In genomic region chr4:74056114-74056857, GRCh38 we compare ENCODE assay signal across 15 cellular contexts. TPM values are rescaled to one million over a fixed set of nuclear protein-coding genes. Genes with fewer than 3 reads are reported as not detected.
DNase-seq lines count a peak whose midpoint lies in the region; ATAC-seq and TF ChIP-seq lines count a peak whose summit lies in the region.
"Had no signal": no experiment of that assay in that cellular context is flagged by ENCODE, and none has a peak within 500 bp of the region (broad histone marks: within the 10 kb centered on the region; RNA-seq: fewer than 3 reads in every experiment).

No MANE protein-coding gene starts in this region.

- CTCF ChIA-PET in Calu3 (lab: Charles Lee): interaction anchor here (0.7 to 1.1 kb wide), 4 partner anchors 11 to 58 kb away, joined by 3 to 6 read pairs (median 4); partner anchors contain the start of gene CXCL5

- H3K9me3 Mint-ChIP-seq in Calu3 (ENCODE audit: low read depth, unreplicated experiment) (no peaks in the 10 kb centered on the region), endothelial cell (ENCODE audit: unreplicated experiment) (no peaks in the 10 kb centered on the region)
- H3K9me3 Mint-ChIP-seq: memory B cell had no signal

- no peak overlapping the region for H3K9ac ChIP-seq in adipocyte (ENCODE audit: low read length)

- H3K9me3 ChIP-seq in adipocyte (ENCODE audit: control insufficient read depth, low read length) (no peaks in the 10 kb centered on the region), left lung (no peaks in the 10 kb centered on the region), gastroesophageal sphincter (no peaks in the 10 kb centered on the region)
- H3K9me3 ChIP-seq: gastrocnemius medialis, MG63 had no signal

- no TSS peak for BruUV-seq in Calu3 (replicated peaks; lab: Mats Ljungman, UMichigan)

- H3K4me1 Mint-ChIP-seq in Calu3 (ENCODE audit: low read depth, unreplicated experiment): peaks cover 7% of the 10 kb centered on the region
- H3K4me1 Mint-ChIP-seq in endothelial cell (ENCODE audit: unreplicated experiment): no peaks in the 10 kb centered on the region
- H3K4me1 Mint-ChIP-seq: memory B cell; stimulated activated memory B cell treated with anti-CD40 and anti-IgM and Interleukin-4, amounts not matched to agents 10 μg/mL and 1 μg/mL and 100 μg/mL, for 72 hours had no signal

- H3K27ac ChIP-seq in left lung (peak overlapping the region in 1 of 2 donors; percentile 58), gastroesophageal sphincter (no peak overlapping the region)
- H3K27ac ChIP-seq: gastrocnemius medialis, skin epidermis had no signal

- no peaks in the 10 kb centered on the region for H3K27me3 Mint-ChIP-seq in Calu3 (ENCODE audit: unreplicated experiment)
- no peaks in the 10 kb centered on the region for H3K27me3 Mint-ChIP-seq in endothelial cell (ENCODE audit: unreplicated experiment)
- H3K27me3 Mint-ChIP-seq: memory B cell had no signal

- peaks cover 15% of the 10 kb centered on the region for H3K4me1 ChIP-seq in adipocyte (ENCODE audit: control insufficient read depth, insufficient read depth, low read length)
- peaks cover 0 to 6% of the 10 kb centered on the region in 2 donors for H3K4me1 ChIP-seq in left lung
- no peaks in the 10 kb centered on the region for H3K4me1 ChIP-seq in gastroesophageal sphincter
- H3K4me1 ChIP-seq: gastrocnemius medialis had no signal

- no peak for DNase-seq in Calu3
- peak; percentile 63 for DNase-seq in M059J (ENCODE audit: low read depth)
- peak; percentile 28 for DNase-seq in adipocyte (ENCODE audit: low read depth)
- DNase-seq in left lung: no peak
- DNase-seq in endothelial cell (ENCODE audit: low spot score): no peak
- no peak for DNase-seq in omental fat pad (ENCODE audit: low spot score)
- DNase-seq in NCI-H128 (lab: John Stamatoyannopoulos, UW; ENCODE audit: unreplicated experiment): no peak
- DNase-seq: activated CD4-positive, alpha-beta memory T cell treated with anti-CD3 and anti-CD28 coated beads for 36 hours; amygdala; gastrocnemius medialis; MG63 had no signal

- no peak for TF ChIP-seq EP300 in gastroesophageal sphincter (IDR thresholded peaks at IDR 0.05)

- H3K27ac Mint-ChIP-seq in Calu3 (ENCODE audit: unreplicated experiment): peak overlapping the region; percentile 91
- no peak overlapping the region for H3K27ac Mint-ChIP-seq in endothelial cell (ENCODE audit: unreplicated experiment)
- H3K27ac Mint-ChIP-seq: activated CD4-positive, alpha-beta memory T cell treated with anti-CD3 and anti-CD28 coated beads for 36 hours; memory B cell; stimulated activated memory B cell treated with anti-CD40 and anti-IgM and Interleukin-4, amounts not matched to agents 10 μg/mL and 1 μg/mL and 100 μg/mL, for 72 hours had no signal

- H3K36me3 ChIP-seq in adipocyte (ENCODE audit: control insufficient read depth, insufficient read depth, low read length, severe bottlenecking) (no peaks in the 10 kb centered on the region), left lung (no peaks in the 10 kb centered on the region), gastroesophageal sphincter (no peaks in the 10 kb centered on the region)
- H3K36me3 ChIP-seq: gastrocnemius medialis, MG63 had no signal

- H3K4me3 ChIP-seq in adipocyte (ENCODE audit: low read length) (no peak overlapping the region), left lung (no peak overlapping the region), gastroesophageal sphincter (no peak overlapping the region)
- H3K4me3 ChIP-seq: gastrocnemius medialis, MG63, skin epidermis had no signal

- H3K36me3 Mint-ChIP-seq in Calu3 (ENCODE audit: insufficient read depth, unreplicated experiment): peaks cover 6% of the 10 kb centered on the region
- H3K36me3 Mint-ChIP-seq in endothelial cell (ENCODE audit: low read depth, unreplicated experiment): no peaks in the 10 kb centered on the region
- H3K36me3 Mint-ChIP-seq: activated CD4-positive, alpha-beta memory T cell treated with anti-CD3 and anti-CD28 coated beads for 36 hours; memory B cell; stimulated activated memory B cell treated with anti-CD40 and anti-IgM and Interleukin-4, amounts not matched to agents 10 μg/mL and 1 μg/mL and 100 μg/mL, for 72 hours had no signal

- no peaks in the 10 kb centered on the region for H3K27me3 ChIP-seq in adipocyte (replicated peaks; ENCODE audit: control insufficient read depth, insufficient read depth, low read length)
- no peaks in the 10 kb centered on the region for H3K27me3 ChIP-seq in left lung
- no peaks in the 10 kb centered on the region for H3K27me3 ChIP-seq in gastroesophageal sphincter
- H3K27me3 ChIP-seq: gastrocnemius medialis, MG63 had no signal

- 0 to 33% methylated on average over 1 of the region's 1 CpG for WGBS in gastroesophageal sphincter (ENCODE audit: low coverage in 1 of 2), 2 donors

- H3K4me3 Mint-ChIP-seq in Calu3 (ENCODE audit: low read depth, unreplicated experiment): no peak overlapping the region
- no peak overlapping the region for H3K4me3 Mint-ChIP-seq in endothelial cell (ENCODE audit: unreplicated experiment)
- H3K4me3 Mint-ChIP-seq: activated CD4-positive, alpha-beta memory T cell treated with anti-CD3 and anti-CD28 coated beads for 36 hours; memory B cell; stimulated activated memory B cell treated with anti-CD40 and anti-IgM and Interleukin-4, amounts not matched to agents 10 μg/mL and 1 μg/mL and 100 μg/mL, for 72 hours had no signal

- TF ChIP-seq CTCF in Calu3 (IDR thresholded peaks at IDR 0.05; ENCODE audit: unreplicated experiment) (no peak), left lung (IDR thresholded peaks at IDR 0.05) (no peak), endothelial cell (IDR thresholded peaks at IDR 0.05; ENCODE audit: unreplicated experiment) (no peak), gastroesophageal sphincter (IDR thresholded peaks at IDR 0.05) (no peak), omental fat pad (IDR thresholded peaks at IDR 0.05) (no peak)

- no peak for TF ChIP-seq POLR2A in gastroesophageal sphincter (IDR thresholded peaks at IDR 0.05)

- peak; percentile 50 for ATAC-seq in left lung
- ATAC-seq in gastroesophageal sphincter: no peak
- no peak for ATAC-seq in omental fat pad (ENCODE audit: low FRiP score)
- ATAC-seq: gastrocnemius medialis; stimulated activated memory B cell treated with anti-CD40 and anti-IgM and Interleukin-4, amounts not matched to agents 10 μg/mL and 1 μg/mL and 100 μg/mL, for 72 hours had no signal

- intact Hi-C loops in Calu3 (cut with micrococcal nuclease; ENCODE audit: unreplicated experiment): no loop called here
- intact Hi-C loops in left lung (cut with DNase I): no loop called here

RNA-seq across cellular contexts. Expression of gene CXCL3, which starts 17.8 kb away (rescaled TPM):
- total RNA-seq in Calu3 (2022) (80.8 and 153 TPM in 2 replicates), left lung (10 to 100 TPM; 12.4 to 15.2 TPM), endothelial cell (ENCODE audit: unreplicated experiment) (2.7 TPM), gastroesophageal sphincter (1 to 10 TPM in 1 of 4 donors, not detected in 3; 1.9 TPM), omental fat pad (10 to 100 TPM in 2 of 4 donors, 1 to 10 TPM in 2; 1.1 to 26.9 (median 6.7) TPM)
- total RNA-seq in M059J (2014; rRNA removed; shearing (Covaris generic)): 0.81 and 6.3 TPM in 2 replicates
- total RNA-seq: activated CD4-positive, alpha-beta memory T cell treated with anti-CD3 and anti-CD28 coated beads for 36 hours had no signal

RNA-seq across cellular contexts. Expression of gene CXCL2, which starts 42.7 kb away (rescaled TPM):
- total RNA-seq in Calu3 (2022) (110 and 189 TPM in 2 replicates), left lung (100 to 1,000 TPM in 1 of 2 donors, 10 to 100 TPM in 1; 64.4 to 114 TPM), endothelial cell (ENCODE audit: unreplicated experiment) (4.0 TPM), gastroesophageal sphincter (10 to 100 TPM in 1 of 4 donors, 1 to 10 TPM in 3; 2.5 to 22.8 (median 5.9) TPM), omental fat pad (100 to 1,000 TPM in 1 of 4 donors, 10 to 100 TPM in 3; 27.8 to 295 (median 68.7) TPM)
- total RNA-seq in M059J (2014; rRNA removed; shearing (Covaris generic)): not detected in 2 replicates
- total RNA-seq: activated CD4-positive, alpha-beta memory T cell treated with anti-CD3 and anti-CD28 coated beads for 36 hours had no signal

RNA-seq across cellular contexts. Expression of gene CXCL5, which starts 57.8 kb away (rescaled TPM):
- total RNA-seq in Calu3 (2022) (1,110 and 1,906 TPM in 2 replicates), left lung (10 to 100 TPM in 1 of 2 donors, 1 to 10 TPM in 1; 2.5 to 35.0 TPM), endothelial cell (ENCODE audit: unreplicated experiment) (3.4 TPM), gastroesophageal sphincter (1 to 10 TPM in 1 of 4 donors, under 1 TPM in 2, not detected in 1; 0.19 to 1.3 (median 0.42) TPM), omental fat pad (1 to 10 TPM in 1 of 4 donors, under 1 TPM in 1, not detected in 2; 0.56 to 1.8 TPM)
- total RNA-seq in M059J (2014; rRNA removed; shearing (Covaris generic)): 0.62 and 0.74 TPM in 2 replicates
- total RNA-seq: activated CD4-positive, alpha-beta memory T cell treated with anti-CD3 and anti-CD28 coated beads for 36 hours had no signal

Comparison
In these comparisons a context has a peak if more than half of its experiments do, and no peak if none do; other contexts are left out.
1. DNase-seq: peak in M059J (single experiment) and adipocyte (single experiment); none in Calu3 (single experiment), left lung (0 of 2), endothelial cell (single experiment), omental fat pad (single experiment) and NCI-H128 (single experiment).
2. RNA of gene CXCL5, which starts 57.8 kb away (total RNA-seq): 1,110 to 1,906 TPM in Calu3; 2.5 to 35.0 TPM in left lung, 3.4 TPM in endothelial cell (single experiment), 0.62 to 0.74 TPM in M059J, 0.56 to 1.8 TPM in omental fat pad and 0.19 to 1.3 TPM in gastroesophageal sphincter; every median in the first group is over 10 times any median in the second.